Comparison of ENCODE assay signal across 8 cellular contexts in the genomic region with DNA sequence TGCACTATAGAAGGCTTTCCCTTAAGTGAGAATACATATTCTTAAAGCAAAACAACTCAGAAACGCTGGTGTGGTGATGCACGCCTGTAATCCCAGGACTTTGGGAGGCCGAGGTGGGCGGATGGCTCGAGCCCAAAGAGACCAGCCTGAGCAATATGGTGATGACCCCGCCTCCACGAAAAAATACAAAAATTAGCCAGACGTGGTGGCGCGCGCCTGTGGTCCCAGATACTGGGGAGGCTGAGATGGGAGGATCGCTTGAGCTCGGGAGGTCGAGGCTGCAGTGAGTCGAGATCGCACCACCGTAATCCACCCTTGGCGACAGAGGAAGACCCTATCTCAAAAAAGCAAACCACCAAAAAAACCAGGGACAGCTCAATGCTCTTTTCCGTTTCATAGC. TPM values are rescaled to one million over a fixed set of nuclear protein-coding genes. Genes with fewer than 3 reads are reported as not detected.
A peak's percentile ranks its signal among the peaks of the same experiment; 100 is the strongest.
DNase-seq lines count a peak whose midpoint lies in the region; ATAC-seq and TF ChIP-seq lines count a peak whose summit lies in the region.

No MANE protein-coding gene starts in this region.

- peaks cover 26% of the 10 kb centered on the region for H3K4me1 Mint-ChIP-seq in brain
- peaks cover 13% of the 10 kb centered on the region for H3K4me1 Mint-ChIP-seq in mesothelial cell of epicardium

- H3K27ac Mint-ChIP-seq in brain (peak overlapping the region in 4 of 5 experiments; percentile 66 to 93 (median 82)), mesothelial cell of epicardium (peak overlapping the region; percentile 82)

- H3K4me1 ChIP-seq in A673 (ENCODE audit: insufficient read depth, low read length, poor library complexity, severe bottlenecking) (peaks cover 7% of the 10 kb centered on the region), HUES6 (ENCODE audit: control insufficient read depth, insufficient read depth, low read length) (peaks cover 11% of the 10 kb centered on the region; the same call in 1 of the 2 replicates)

- H3K36me3 Mint-ChIP-seq in brain (no peaks in the 10 kb centered on the region), mesothelial cell of epicardium (no peaks in the 10 kb centered on the region)

- POLR2A ChIA-PET in A673 (lab: Charles Lee; ENCODE audit: low non-redundant PET), result no interaction called here

- H3K27me3 Mint-ChIP-seq in brain (no peaks in the 10 kb centered on the region), mesothelial cell of epicardium (ENCODE audit: low read depth) (no peaks in the 10 kb centered on the region)

- BruUV-seq in A673 (replicated peaks; lab: Mats Ljungman, UMichigan), result no TSS peak

- H3K9me3 Mint-ChIP-seq in brain (peaks cover 0 to 5% (median 0%) of the 10 kb centered on the region in 5 experiments), mesothelial cell of epicardium (peaks cover 6% of the 10 kb centered on the region)

- intact Hi-C loops in A673 (cut with micrococcal nuclease; ENCODE audit: unreplicated experiment), result no loop called here

- H3K27me3 ChIP-seq in A673 (replicated peaks; ENCODE audit: insufficient read depth, low read depth, low read length, poor library complexity) (no peaks in the 10 kb centered on the region), HUES6 (ENCODE audit: control insufficient read depth, insufficient read depth, low read length) (no peaks in the 10 kb centered on the region)

- H3K4me3 ChIP-seq in A673 (ENCODE audit: low read depth, low read length, poor library complexity, severe bottlenecking) (peak overlapping the region; percentile 73), HUES6 (ENCODE audit: low read depth, low read length) (peak overlapping the region; percentile 91)

- no peak for TF ChIP-seq CTCF in A673 (conservative IDR thresholded peaks at IDR 0.05; ENCODE audit: low read depth, low read length)
- no peak for TF ChIP-seq CTCF in brain (conservative IDR thresholded peaks at IDR 0.05)
- no peak for TF ChIP-seq CTCF in mesothelial cell of epicardium (IDR thresholded peaks at IDR 0.05; ENCODE audit: unreplicated experiment)

- H3K9ac ChIP-seq in HUES6 (ENCODE audit: low read length), result no peak overlapping the region

- H3K4me3 Mint-ChIP-seq in brain, result peak overlapping the region; percentile 85 to 97 (median 92)
- H3K4me3 Mint-ChIP-seq in mesothelial cell of epicardium, result peak overlapping the region; percentile 92

- H3K27ac ChIP-seq in A673 (ENCODE audit: low read depth, low read length, poor library complexity, severe bottlenecking), result no peak overlapping the region
- H3K27ac ChIP-seq in HUES6 (ENCODE audit: low read depth, low read length), result no peak overlapping the region

- CTCF ChIA-PET in A673 (lab: Charles Lee), result no interaction called here

- H3K36me3 ChIP-seq in A673 (ENCODE audit: insufficient read depth, low read length, poor library complexity, severe bottlenecking), result no peaks in the 10 kb centered on the region
- H3K36me3 ChIP-seq in HUES6 (ENCODE audit: control insufficient read depth, insufficient read depth, low read length), result no peaks in the 10 kb centered on the region; the same call in 1 of the 2 replicates

- no peak for DNase-seq in A673 (ENCODE audit: low spot score)
- no peak for DNase-seq in mesothelial cell of epicardium (ENCODE audit: low spot score in 2 of 2, unreplicated experiment in 2 of 2)
- DNase-seq in NCI-H2029 treated with DMSO at 0.1 percent for 48 hours (lab: John Stamatoyannopoulos, UW), result no peak

- H3K9me3 ChIP-seq in A673 (ENCODE audit: low read depth, low read length, poor library complexity, severe bottlenecking) (no peaks in the 10 kb centered on the region), HUES6 (ENCODE audit: control insufficient read depth, insufficient read depth, low read depth, low read length) (no peaks in the 10 kb centered on the region)

- ATAC-seq in HG02623 (IDR thresholded peaks at IDR 0.05; ENCODE audit: unreplicated experiment), result no peak
- ATAC-seq in HG03342 (IDR thresholded peaks at IDR 0.05; ENCODE audit: unreplicated experiment), result no peak
- ATAC-seq in HG02642 (IDR thresholded peaks at IDR 0.05; ENCODE audit: poor library complexity, unreplicated experiment), result no peak

RNA-seq across cellular contexts. Expression of gene CCDC150, which starts 0.8 kb away (rescaled TPM):
- total RNA-seq in A673 (2021), result 28.0 and 38.0 TPM in 2 replicates
- polyA plus RNA-seq in brain (ENCODE audit: insufficient read depth, low read depth, low replicate concordance), result 1.2 TPM
- total RNA-seq in mesothelial cell of epicardium, result 16.6 to 18.0 TPM (median 16.8 TPM) in 3 replicates

RNA-seq across cellular contexts. Expression of gene HECW2, which starts 45.4 kb away (rescaled TPM):
- total RNA-seq in A673 (2021) (1.7 and 1.9 TPM in 2 replicates), mesothelial cell of epicardium (17.5 to 24.2 TPM (median 22.0 TPM) in 3 replicates)
- polyA plus RNA-seq in brain (ENCODE audit: insufficient read depth, low read depth, low replicate concordance), result 4.1 TPM
